33 cellular contexts compared by ENCODE assay signal in genomic region chr2:1324884-1325283, GRCh38.
A peak's percentile ranks its signal among the peaks of the same experiment; 100 is the strongest.
DNase-seq lines count a peak whose midpoint lies in the region; ATAC-seq, FAIRE-seq and TF ChIP-seq lines count a peak whose summit lies in the region.
"Had no signal": no experiment of that assay in that cellular context is flagged by ENCODE, and none has a peak within 500 bp of the region (broad histone marks: within the 10 kb centered on the region; RNA-seq: fewer than 3 reads in every experiment).

No MANE protein-coding gene starts in this region.

- no peak overlapping the region for H3K4me3 Mint-ChIP-seq in activated T-helper 1 cell treated with anti-CD3 and anti-CD28 coated beads, Interleukin-12 subunit alpha, Interleukin-12 subunit beta, Interleukin-2, Interleukin-4 antibody, amounts not matched to agents 30 ng/mL and 10 ng/mL and 1 ng/mL, durations not matched to agents 14 hours and 24 hours and 36 hours
- H3K4me3 Mint-ChIP-seq: B cell; CD14-positive monocyte; CD4-positive, alpha-beta memory T cell; CD4-positive, alpha-beta T cell; CD4-positive, CD25-positive, alpha-beta regulatory T cell; CD8-positive, alpha-beta memory T cell; CD8-positive, alpha-beta T cell had no signal

- H3K4me1 ChIP-seq in body of pancreas = no peaks in the 10 kb centered on the region
- peaks cover 0 to 10% (median 6%) of the 10 kb centered on the region in 3 donors for H3K4me1 ChIP-seq in pancreas
- H3K4me1 ChIP-seq: A549, BE2C, Caco-2 had no signal

- no peaks in the 10 kb centered on the region for H3K36me3 Mint-ChIP-seq in activated T-helper 1 cell treated with anti-CD3 and anti-CD28 coated beads, Interleukin-12 subunit alpha, Interleukin-12 subunit beta, Interleukin-2, Interleukin-4 antibody, amounts not matched to agents 30 ng/mL and 10 ng/mL and 1 ng/mL, durations not matched to agents 14 hours and 24 hours and 36 hours (ENCODE audit: low read depth)
- H3K36me3 Mint-ChIP-seq: CD14-positive monocyte; CD4-positive, alpha-beta memory T cell; CD4-positive, CD25-positive, alpha-beta regulatory T cell; CD8-positive, alpha-beta T cell had no signal

- no peaks in the 10 kb centered on the region for H3K9me3 Mint-ChIP-seq in activated T-helper 1 cell treated with anti-CD3 and anti-CD28 coated beads, Interleukin-12 subunit alpha, Interleukin-12 subunit beta, Interleukin-2, Interleukin-4 antibody, amounts not matched to agents 30 ng/mL and 10 ng/mL and 1 ng/mL, durations not matched to agents 14 hours and 24 hours and 36 hours
- H3K9me3 Mint-ChIP-seq: CD4-positive, alpha-beta T cell; CD8-positive, alpha-beta memory T cell; CD8-positive, alpha-beta T cell had no signal

- no peaks in the 10 kb centered on the region for H3K27me3 Mint-ChIP-seq in activated T-helper 1 cell treated with anti-CD3 and anti-CD28 coated beads, Interleukin-12 subunit alpha, Interleukin-12 subunit beta, Interleukin-2, Interleukin-4 antibody, amounts not matched to agents 30 ng/mL and 10 ng/mL and 1 ng/mL, durations not matched to agents 14 hours and 24 hours and 36 hours (ENCODE audit: insufficient read depth)
- H3K27me3 Mint-ChIP-seq: B cell; CD4-positive, alpha-beta memory T cell; CD4-positive, alpha-beta T cell; CD4-positive, CD25-positive, alpha-beta regulatory T cell had no signal

- H3K4me3 ChIP-seq in body of pancreas = no peak overlapping the region
- H3K4me3 ChIP-seq in pancreas = no peak overlapping the region
- H3K4me3 ChIP-seq: A549; BLaER1; BLaER1 treated with 17β-estradiol and CSF1 and Interleukin-3, amounts not matched to agents 10 nM and 100 nM had no signal

- no peaks in the 10 kb centered on the region for H3K4me1 Mint-ChIP-seq in activated T-helper 1 cell treated with anti-CD3 and anti-CD28 coated beads, Interleukin-12 subunit alpha, Interleukin-12 subunit beta, Interleukin-2, Interleukin-4 antibody, amounts not matched to agents 30 ng/mL and 10 ng/mL and 1 ng/mL, durations not matched to agents 14 hours and 24 hours and 36 hours (ENCODE audit: low read depth)
- H3K4me1 Mint-ChIP-seq: B cell; CD14-positive monocyte; CD4-positive, alpha-beta memory T cell; CD4-positive, CD25-positive, alpha-beta regulatory T cell; CD8-positive, alpha-beta memory T cell had no signal

- H3K27me3 ChIP-seq in body of pancreas (no peaks in the 10 kb centered on the region), pancreas (no peaks in the 10 kb centered on the region)
- H3K27me3 ChIP-seq: BE2C; BLaER1; BLaER1 treated with 17β-estradiol and CSF1 and Interleukin-3, amounts not matched to agents 10 nM and 100 nM had no signal

- TF ChIP-seq CTCF in body of pancreas (IDR thresholded peaks at IDR 0.05) = no peak
- no peak for TF ChIP-seq CTCF in pancreas (IDR thresholded peaks at IDR 0.05)

- intact Hi-C loops in body of pancreas (cut with DNase I) (no loop called here), pancreas (cut with DNase I) (no loop called here)
- intact Hi-C loops in activated T-helper 1 cell treated with anti-CD3 and anti-CD28 coated beads, Interleukin-12 subunit alpha, Interleukin-12 subunit beta, Interleukin-2, Interleukin-4 antibody, amounts not matched to agents 30 ng/mL and 10 ng/mL and 1 ng/mL, durations not matched to agents 14 hours and 24 hours and 36 hours (cut with micrococcal nuclease) = no loop called here

- DNase-seq in body of pancreas (peak in 1 of 4 donors; percentile 13), pancreas (no peak)
- DNase-seq in activated T-helper 1 cell treated with anti-CD3 and anti-CD28 coated beads, Interleukin-12 subunit alpha, Interleukin-12 subunit beta, Interleukin-2, Interleukin-4 antibody, amounts not matched to agents 30 ng/mL and 10 ng/mL and 1 ng/mL, durations not matched to agents 14 hours and 24 hours and 36 hours (ENCODE audit: low spot score) = no peak
- DNase-seq: 8988T; ACHN; AML-193; BE2C; C1 segment of cervical spinal cord; Caco-2; Calu3; CD4-positive, alpha-beta memory T cell; CD4-positive, alpha-beta T cell; CD4-positive, CD25-positive, alpha-beta regulatory T cell; CD8-positive, alpha-beta memory T cell; CD8-positive, alpha-beta T cell; COR-L47; DMS 273 treated with DMSO at 0.1 percent for 48 hours; DMS153; DMS53; DMS79; DMS79 treated with DMSO at 0.1 percent for 48 hours; DND-41; EL had no signal

- H3K9me3 ChIP-seq in body of pancreas = no peaks in the 10 kb centered on the region
- H3K9me3 ChIP-seq in pancreas = no peaks in the 10 kb centered on the region
- H3K9me3 ChIP-seq: A549, BE2C, BLaER1, Caco-2 had no signal

- FAIRE-seq in pancreas (lab: Jason Lieb, UNC) = no peak
- FAIRE-seq: A204.1, D721Med had no signal

- H3K36me3 ChIP-seq in body of pancreas (replicated peaks in 1 of 2; ENCODE audit: insufficient read depth in 1 of 2, low read depth in 2 of 2) (no peaks in the 10 kb centered on the region), pancreas (no peaks in the 10 kb centered on the region)
- H3K36me3 ChIP-seq: BE2C; BLaER1; BLaER1 treated with 17β-estradiol and CSF1 and Interleukin-3, amounts not matched to agents 10 nM and 100 nM had no signal

- H3K27ac ChIP-seq in body of pancreas (peak overlapping the region in 2 of 4 donors; percentile 8 to 22), pancreas (no peak overlapping the region)
- H3K27ac ChIP-seq: 22Rv1; A549; BLaER1; BLaER1 treated with 17β-estradiol and CSF1 and Interleukin-3, amounts not matched to agents 10 nM and 100 nM; C4-2B had no signal

- 34 to 38% methylated on average over 2 of the region's 2 CpGs for WGBS in body of pancreas, 2 donors
- 40 to 47% methylated on average over 2 of the region's 2 CpGs for WGBS in pancreas, 2 donors

- ATAC-seq in body of pancreas (peak; percentile 45), pancreas (peak; percentile 25 to 89 (median 64)), GM18517 (IDR thresholded peaks at IDR 0.05; ENCODE audit: unreplicated experiment) (no peak)
- ATAC-seq: A549; CD8-positive, alpha-beta T cell had no signal

- TF ChIP-seq POLR2A in body of pancreas (IDR thresholded peaks at IDR 0.05) = no peak

- H3K27ac Mint-ChIP-seq in activated T-helper 1 cell treated with anti-CD3 and anti-CD28 coated beads, Interleukin-12 subunit alpha, Interleukin-12 subunit beta, Interleukin-2, Interleukin-4 antibody, amounts not matched to agents 30 ng/mL and 10 ng/mL and 1 ng/mL, durations not matched to agents 14 hours and 24 hours and 36 hours = no peak overlapping the region
- H3K27ac Mint-ChIP-seq: B cell; CD14-positive monocyte; CD4-positive, alpha-beta memory T cell; CD4-positive, alpha-beta T cell; CD8-positive, alpha-beta memory T cell; CD8-positive, alpha-beta T cell had no signal
